In genomic region chr20:17675519-17676377, GRCh38 we compare ENCODE assay signal across 26 cellular contexts. TPM values are rescaled to one million over a fixed set of nuclear protein-coding genes. Genes with fewer than 3 reads are reported as not detected.
DNase-seq lines count a peak whose midpoint lies in the region; ATAC-seq, FAIRE-seq and TF ChIP-seq lines count a peak whose summit lies in the region.
"Had no signal": no experiment of that assay in that cellular context is flagged by ENCODE, and none has a peak within 500 bp of the region (broad histone marks: within the 10 kb centered on the region; RNA-seq: fewer than 3 reads in every experiment).

No MANE protein-coding gene starts in this region.

- FAIRE-seq in HepG2 (lab: Jason Lieb, UNC): no peak
- FAIRE-seq: D721Med, urothelium cell line had no signal

- H3K4me3 Mint-ChIP-seq in activated CD8-positive, alpha-beta T cell treated with anti-CD3 and anti-CD28 coated beads, Interleukin-2, amount 10 ng/mL, durations not matched to agents 7 days and 5 days: no peak overlapping the region
- no peak overlapping the region for H3K4me3 Mint-ChIP-seq in activated CD8-positive, alpha-beta T cell treated with anti-CD3 and anti-CD28 coated beads for 36 hours
- H3K4me3 Mint-ChIP-seq in CD8-positive, alpha-beta T cell: no peak overlapping the region
- H3K4me3 Mint-ChIP-seq: activated naive CD8-positive, alpha-beta T cell treated with anti-CD3 and anti-CD28 coated beads, Interleukin-2, amount 10 ng/mL, durations not matched to agents 7 days and 5 days; activated T-helper 1 cell treated with anti-CD3 and anti-CD28 coated beads, Interleukin-12 subunit alpha, Interleukin-12 subunit beta, Interleukin-2, Interleukin-4 antibody, amounts not matched to agents 30 ng/mL and 10 ng/mL and 1 ng/mL, durations not matched to agents 14 hours and 24 hours and 36 hours; naive thymus-derived CD8-positive, alpha-beta T cell had no signal

- 0 out of 2 replicates have a peak, but pooled peaks have one; percentile 23 for TF ChIP-seq RAD21 in HepG2 (CRISPR knock-in tag; IDR thresholded peaks at IDR 0.05)

- no peaks in the 10 kb centered on the region for H3K9me3 Mint-ChIP-seq in activated CD8-positive, alpha-beta T cell treated with anti-CD3 and anti-CD28 coated beads, Interleukin-2, amount 10 ng/mL, durations not matched to agents 7 days and 5 days (ENCODE audit: insufficient read depth)
- no peaks in the 10 kb centered on the region for H3K9me3 Mint-ChIP-seq in activated CD8-positive, alpha-beta T cell treated with anti-CD3 and anti-CD28 coated beads for 36 hours
- H3K9me3 Mint-ChIP-seq in CD8-positive, alpha-beta T cell: no peaks in the 10 kb centered on the region
- H3K9me3 Mint-ChIP-seq: activated naive CD8-positive, alpha-beta T cell treated with anti-CD3 and anti-CD28 coated beads, Interleukin-2, amount 10 ng/mL, durations not matched to agents 7 days and 5 days; activated T-helper 1 cell treated with anti-CD3 and anti-CD28 coated beads, Interleukin-12 subunit alpha, Interleukin-12 subunit beta, Interleukin-2, Interleukin-4 antibody, amounts not matched to agents 30 ng/mL and 10 ng/mL and 1 ng/mL, durations not matched to agents 14 hours and 24 hours and 36 hours; naive thymus-derived CD8-positive, alpha-beta T cell had no signal

- H3K9ac ChIP-seq in HepG2 (ENCODE audit: insufficient read depth, low read depth, low read length): no peak overlapping the region

- peaks cover 99% of the 10 kb centered on the region for H4K20me1 ChIP-seq in HepG2 (ENCODE audit: insufficient read depth, low read length)

- no peak for TF ChIP-seq CTCF in activated CD8-positive, alpha-beta T cell treated with anti-CD3 and anti-CD28 coated beads for 36 hours (IDR thresholded peaks at IDR 0.05)
- TF ChIP-seq CTCF in HepG2 (CRISPR knock-in tag; IDR thresholded peaks at IDR 0.05) (no peak), transverse colon (IDR thresholded peaks at IDR 0.05) (no peak)
- no peak for TF ChIP-seq CTCF in CD8-positive, alpha-beta T cell (IDR thresholded peaks at IDR 0.05)

- 88% methylated on average over 13 of the region's 13 CpGs for WGBS in HepG2 (ENCODE audit: low lambda C conversion rate)
- WGBS in transverse colon (ENCODE audit: low coverage in 1 of 2), 2 donors: 83 to 88% methylated on average over 10 to 13 of the region's 13 CpGs

- H3K27me3 Mint-ChIP-seq in activated CD8-positive, alpha-beta T cell treated with anti-CD3 and anti-CD28 coated beads, Interleukin-2, amount 10 ng/mL, durations not matched to agents 7 days and 5 days (ENCODE audit: low read depth): no peaks in the 10 kb centered on the region
- H3K27me3 Mint-ChIP-seq in activated CD8-positive, alpha-beta T cell treated with anti-CD3 and anti-CD28 coated beads for 36 hours: no peaks in the 10 kb centered on the region
- H3K27me3 Mint-ChIP-seq in CD8-positive, alpha-beta T cell (ENCODE audit: low read depth): no peaks in the 10 kb centered on the region
- H3K27me3 Mint-ChIP-seq: activated naive CD8-positive, alpha-beta T cell treated with anti-CD3 and anti-CD28 coated beads, Interleukin-2, amount 10 ng/mL, durations not matched to agents 7 days and 5 days; naive thymus-derived CD8-positive, alpha-beta T cell had no signal

- H3K4me3 ChIP-seq in HepG2 (replicated peaks in 1 of 3; ENCODE audit: insufficient read depth in 1 of 3, low read depth in 2 of 3, low read length in 3 of 3) (no peak overlapping the region), transverse colon (no peak overlapping the region)
- H3K4me3 ChIP-seq in CD8-positive, alpha-beta T cell (ENCODE audit: low read depth, low read length): no peak overlapping the region
- H3K4me3 ChIP-seq: prostate gland, spleen had no signal

- peaks cover 100% of the 10 kb centered on the region for H3K79me2 ChIP-seq in HepG2 (ENCODE audit: insufficient read depth, low read length)

- no peaks in the 10 kb centered on the region for H3K9me3 ChIP-seq in HepG2 (ENCODE audit: low read length)
- no peaks in the 10 kb centered on the region for H3K9me3 ChIP-seq in transverse colon
- no peaks in the 10 kb centered on the region for H3K9me3 ChIP-seq in CD8-positive, alpha-beta T cell (ENCODE audit: low read length)
- H3K9me3 ChIP-seq: BE2C, prostate gland, spleen had no signal

- H3K27ac Mint-ChIP-seq in activated CD8-positive, alpha-beta T cell treated with anti-CD3 and anti-CD28 coated beads, Interleukin-2, amount 10 ng/mL, durations not matched to agents 7 days and 5 days: no peak overlapping the region
- no peak overlapping the region for H3K27ac Mint-ChIP-seq in activated CD8-positive, alpha-beta T cell treated with anti-CD3 and anti-CD28 coated beads for 36 hours
- no peak overlapping the region for H3K27ac Mint-ChIP-seq in CD8-positive, alpha-beta T cell
- H3K27ac Mint-ChIP-seq: activated naive CD8-positive, alpha-beta T cell treated with anti-CD3 and anti-CD28 coated beads, Interleukin-2, amount 10 ng/mL, durations not matched to agents 7 days and 5 days; activated T-helper 1 cell treated with anti-CD3 and anti-CD28 coated beads, Interleukin-12 subunit alpha, Interleukin-12 subunit beta, Interleukin-2, Interleukin-4 antibody, amounts not matched to agents 30 ng/mL and 10 ng/mL and 1 ng/mL, durations not matched to agents 14 hours and 24 hours and 36 hours had no signal

- H3K27ac ChIP-seq in HepG2 (ENCODE audit: extremely low read length, insufficient read depth, low read length): no peak overlapping the region
- H3K27ac ChIP-seq in transverse colon: peak overlapping the region in 3 of 4 donors; percentile 16 to 25 (median 17)
- H3K27ac ChIP-seq in CD8-positive, alpha-beta T cell (ENCODE audit: low read depth, low read length): no peak overlapping the region
- H3K27ac ChIP-seq: foreskin keratinocyte, prostate gland, spleen had no signal

- H2AFZ ChIP-seq in HepG2 (ENCODE audit: low read length): no peak overlapping the region

- TF ChIP-seq POLR2A in HepG2 (IDR thresholded peaks at IDR 0.05; ENCODE audit: insufficient read depth in 1 of 2, low read depth in 2 of 2, low read length in 2 of 2) (no peak; a peak in 4 of 4 replicates), transverse colon (IDR thresholded peaks at IDR 0.05) (no peak)

- ATAC-seq in activated CD8-positive, alpha-beta T cell treated with anti-CD3 and anti-CD28 coated beads, Interleukin-2, amount 10 ng/mL, durations not matched to agents 7 days and 5 days: peak; percentile 10
- no peak for ATAC-seq in activated CD8-positive, alpha-beta T cell treated with anti-CD3 and anti-CD28 coated beads for 36 hours
- ATAC-seq in HepG2 (peak; percentile 2), sciatic nerve (no peak)
- no peak for ATAC-seq in CD8-positive, alpha-beta T cell
- ATAC-seq: naive thymus-derived CD8-positive, alpha-beta T cell had no signal

- in situ Hi-C loops in HepG2 (cut with HindIII; ENCODE audit: extremely low pct_ligation_motif_present, low pct_unique_long_range_greater_than_20kb) (no loop called here), transverse colon (cut with MboI; ENCODE audit: low pct_ligation_motif_present in 1 of 4, low pct_unique_long_range_greater_than_20kb in 1 of 4, low sequenced_read_pairs in 3 of 4) (loop anchor here in 2 of 4 donors (10.0 to 25.0 kb wide), 2 partner anchors 212 to 219 kb away; no protein-coding TSS in a partner anchor)

- peaks cover 40% of the 10 kb centered on the region for H3K4me1 Mint-ChIP-seq in activated CD8-positive, alpha-beta T cell treated with anti-CD3 and anti-CD28 coated beads, Interleukin-2, amount 10 ng/mL, durations not matched to agents 7 days and 5 days (ENCODE audit: low read depth)
- peaks cover 31% of the 10 kb centered on the region for H3K4me1 Mint-ChIP-seq in activated CD8-positive, alpha-beta T cell treated with anti-CD3 and anti-CD28 coated beads for 36 hours (ENCODE audit: low read depth)
- peaks cover 15% of the 10 kb centered on the region for H3K4me1 Mint-ChIP-seq in CD8-positive, alpha-beta T cell (ENCODE audit: low read depth)

- intact Hi-C loops in activated CD8-positive, alpha-beta T cell treated with anti-CD3 and anti-CD28 coated beads for 36 hours (cut with micrococcal nuclease): no loop called here
- intact Hi-C loops in HepG2 (cut with micrococcal nuclease; ENCODE audit: unreplicated experiment): no loop called here
- intact Hi-C loops in transverse colon (cut with DNase I; ENCODE audit: low total_unique reads): no loop called here
- intact Hi-C loops in CD8-positive, alpha-beta T cell (cut with DNase I, micrococcal nuclease): no loop called here
- intact Hi-C loops in sciatic nerve (cut with DNase I): no loop called here

- H3K4me1 ChIP-seq in HepG2 (ENCODE audit: insufficient read depth, low read length): peaks cover 88% of the 10 kb centered on the region
- H3K4me1 ChIP-seq in transverse colon: peaks cover 11 to 66% (median 39%) of the 10 kb centered on the region in 4 donors
- peaks cover 11% of the 10 kb centered on the region for H3K4me1 ChIP-seq in CD8-positive, alpha-beta T cell (ENCODE audit: insufficient read depth, low read length)

- CTCF ChIA-PET in activated CD8-positive, alpha-beta T cell treated with anti-CD3 and anti-CD28 coated beads, Interleukin-2, amount 10 ng/mL, durations not matched to agents 7 days and 5 days (lab: Charles Lee): interaction anchor here (0.7 to 0.8 kb wide), 2 partner anchors 9 to 782 kb away, joined by 3 to 4 read pairs; no protein-coding TSS in a partner anchor
- CTCF ChIA-PET in activated CD8-positive, alpha-beta T cell treated with anti-CD3 and anti-CD28 coated beads for 36 hours (lab: Charles Lee): interaction anchor here (0.7 kb wide), 1 partner anchor 27 kb away, joined by 3 read pairs; no protein-coding TSS in a partner anchor
- CTCF ChIA-PET in HepG2 (lab: Yijun Ruan, JAX; ENCODE audit: low intra/inter-chr PET ratio, low total read pairs): no interaction called here
- CTCF ChIA-PET in CD8-positive, alpha-beta T cell (lab: Charles Lee): interaction anchor here (0.6 kb wide), 1 partner anchor 319 kb away, joined by 4 read pairs; no protein-coding TSS in a partner anchor

- no peak for DNase-seq in activated CD8-positive, alpha-beta T cell treated with anti-CD3 and anti-CD28 coated beads, Interleukin-2, amount 10 ng/mL, durations not matched to agents 7 days and 5 days
- DNase-seq in activated CD8-positive, alpha-beta T cell treated with anti-CD3 and anti-CD28 coated beads for 36 hours: no peak
- DNase-seq in amniotic epithelial cell (ENCODE audit: low read depth): peak; percentile 66
- no peak for DNase-seq in HepG2 (ENCODE audit: low spot score)
- no peak for DNase-seq in transverse colon
- no peak for DNase-seq in pons (ENCODE audit: low spot score)
- no peak for DNase-seq in CD8-positive, alpha-beta T cell
- no peak for DNase-seq in sciatic nerve (ENCODE audit: low spot score)
- DNase-seq: activated CD4-positive, CD25-positive, alpha-beta regulatory T cell treated with anti-CD3 and anti-CD28 coated beads, Interleukin-2, amount 50 U/mL, for 72 hours; activated naive CD8-positive, alpha-beta T cell treated with anti-CD3 and anti-CD28 coated beads, Interleukin-2, amount 10 ng/mL, durations not matched to agents 7 days and 5 days; BE2C; dermis blood vessel endothelial cell; foreskin keratinocyte; hypothalamus; naive thymus-derived CD8-positive, alpha-beta T cell; NCI-H1417 treated with DMSO at 0.1 percent for 48 hours; NCI-H510A treated with DMSO at 0.1 percent for 48 hours; RPMI8226; spleen; stimulated activated CD4-positive, alpha-beta T cell treated with anti-CD3 and anti-CD28 coated beads, Interleukin-4, amount 100 ng/mL, for 24 hours had no signal

- peaks cover 50% of the 10 kb centered on the region for H3K36me3 Mint-ChIP-seq in activated CD8-positive, alpha-beta T cell treated with anti-CD3 and anti-CD28 coated beads, Interleukin-2, amount 10 ng/mL, durations not matched to agents 7 days and 5 days (ENCODE audit: low read depth)
- peaks cover 9% of the 10 kb centered on the region for H3K36me3 Mint-ChIP-seq in activated CD8-positive, alpha-beta T cell treated with anti-CD3 and anti-CD28 coated beads for 36 hours (ENCODE audit: low read depth)
- peaks cover 13% of the 10 kb centered on the region for H3K36me3 Mint-ChIP-seq in CD8-positive, alpha-beta T cell

- POLR2A ChIA-PET in activated CD8-positive, alpha-beta T cell treated with anti-CD3 and anti-CD28 coated beads, Interleukin-2, amount 10 ng/mL, durations not matched to agents 7 days and 5 days (lab: Charles Lee): interaction anchor here (1.6 kb wide), 1 partner anchor 9 kb away, joined by 4 read pairs; no protein-coding TSS in a partner anchor
- POLR2A ChIA-PET in activated CD8-positive, alpha-beta T cell treated with anti-CD3 and anti-CD28 coated beads for 36 hours (lab: Charles Lee): no interaction called here
- POLR2A ChIA-PET in HepG2 (lab: Yijun Ruan, JAX): interaction anchor here (0.7 to 10.8 kb wide), 11 partner anchors 10 to 227 kb away, joined by 3 to 347 read pairs (median 3); no protein-coding TSS in a partner anchor
- POLR2A ChIA-PET in CD8-positive, alpha-beta T cell (lab: Charles Lee): no interaction called here

- no TSS peak for BruUV-seq in HepG2 (replicated peaks; lab: Mats Ljungman, UMichigan)

- TF ChIP-seq EP300 in HepG2 (IDR thresholded peaks at IDR 0.05; ENCODE audit: low read depth in 2 of 2, low read length in 2 of 2) (no peak), HepG2 (CRISPR knock-in tag; IDR thresholded peaks at IDR 0.05; ENCODE audit: borderline replicate concordance) (no peak), transverse colon (IDR thresholded peaks at IDR 0.05; ENCODE audit: low read depth) (no peak)

- no peak overlapping the region for H3K4me2 ChIP-seq in HepG2 (ENCODE audit: low read depth, low read length)

- H3K36me3 ChIP-seq in HepG2 (replicated peaks in 1 of 2; ENCODE audit: control insufficient read depth in 1 of 2, insufficient read depth in 2 of 2, low read length in 2 of 2): peaks cover 42 to 97% of the 10 kb centered on the region in 2 experiments
- H3K36me3 ChIP-seq in transverse colon: no peaks in the 10 kb centered on the region
- no peaks in the 10 kb centered on the region for H3K36me3 ChIP-seq in CD8-positive, alpha-beta T cell (ENCODE audit: insufficient read depth, low read length)
- H3K36me3 ChIP-seq: BE2C, prostate gland had no signal

- H3K27me3 ChIP-seq in HepG2 (ENCODE audit: control insufficient read depth in 1 of 2, insufficient read depth in 2 of 2, low read length in 2 of 2) (no peaks in the 10 kb centered on the region; a peak in 1 of 5 replicates), transverse colon (no peaks in the 10 kb centered on the region)
- H3K27me3 ChIP-seq in CD8-positive, alpha-beta T cell (ENCODE audit: insufficient read depth, low read length): no peaks in the 10 kb centered on the region
- H3K27me3 ChIP-seq: BE2C, foreskin keratinocyte, spleen had no signal

RNA-seq across cellular contexts. Expression of gene RRBP1, which starts 6.3 kb away (rescaled TPM):
- 10 to 100 TPM; 64.3 to 66.7 TPM for total RNA-seq in activated CD8-positive, alpha-beta T cell treated with anti-CD3 and anti-CD28 coated beads, Interleukin-2, amount 10 ng/mL, durations not matched to agents 7 days and 5 days
- 10 to 100 TPM; 35.2 to 35.9 TPM for total RNA-seq in activated CD8-positive, alpha-beta T cell treated with anti-CD3 and anti-CD28 coated beads for 36 hours
- 97.1 and 222 TPM in 2 replicates for total RNA-seq in HepG2 (2016; rRNA removed; fragmentation: Illumina TruSeq; extraction: Trizol)
- 35.1 and 38.1 TPM in 2 replicates for total RNA-seq in HepG2 (2016; cell fraction: cytosol; rRNA removed; fragmentation: Illumina TruSeq; extraction: Trizol; ENCODE audit: low read depth)
- total RNA-seq in HepG2 (2016; cell fraction: insoluble cytoplasmic fraction; rRNA removed; fragmentation: Illumina TruSeq; extraction: Trizol): 75.4 and 223 TPM in 2 replicates
- total RNA-seq in HepG2 (2016; cell fraction: membrane; rRNA removed; fragmentation: Illumina TruSeq; extraction: Trizol): 33.7 and 37.4 TPM in 2 replicates
- total RNA-seq in HepG2 (2016; cell fraction: nucleus; rRNA removed; fragmentation: Illumina TruSeq; extraction: Trizol): 254 and 316 TPM in 2 replicates
- polyA plus RNA-seq in HepG2 (2011; rRNA removed): 150 and 195 TPM in 2 replicates
- 97.1 and 99.8 TPM in 2 replicates for polyA plus RNA-seq in HepG2 (2011; cell fraction: cytosol; rRNA removed)
- 402 and 429 TPM in 2 replicates for polyA plus RNA-seq in HepG2 (2011; cell fraction: nucleus; rRNA removed)
- 190 and 218 TPM in 2 replicates for polyA plus RNA-seq in HepG2 (2012)
- 14.1 and 14.3 TPM in 2 replicates for polyA plus RNA-seq in HepG2 (2016; cell fraction: cytosol; fragmentation: Illumina TruSeq; extraction: Trizol; ENCODE audit: low read depth)
- 67.5 and 88.2 TPM in 2 replicates for polyA plus RNA-seq in HepG2 (2016; cell fraction: insoluble cytoplasmic fraction; fragmentation: Illumina TruSeq; extraction: Trizol; ENCODE audit: low read depth)
- 15.3 and 18.4 TPM in 2 replicates for polyA plus RNA-seq in HepG2 (2016; cell fraction: membrane; fragmentation: Illumina TruSeq; extraction: Trizol; ENCODE audit: low read depth)
- polyA plus RNA-seq in HepG2 (2016; cell fraction: nucleus; fragmentation: Illumina TruSeq; extraction: Trizol; ENCODE audit: insufficient read depth, low read depth): 548 and 573 TPM in 2 replicates
- 18.3 and 157 TPM in 2 replicates for polyA minus RNA-seq in HepG2 (2011; rRNA and poly(A)+ RNA removed; ENCODE audit: low replicate concordance)
- polyA minus RNA-seq in HepG2 (2011; cell fraction: cytosol; rRNA and poly(A)+ RNA removed): 155 and 192 TPM in 2 replicates
- polyA minus RNA-seq in HepG2 (2011; cell fraction: nucleus; rRNA and poly(A)+ RNA removed): 198 and 205 TPM in 2 replicates
- 100 to 1,000 TPM; 219 to 403 (median 288) TPM for total RNA-seq in transverse colon
- 10 to 100 TPM; 26.4 to 26.5 TPM for total RNA-seq in CD8-positive, alpha-beta T cell
- 163 TPM for total RNA-seq in sciatic nerve

RNA-seq across cellular contexts. Expression of gene BANF2, which starts 24.0 kb away (rescaled TPM):
- total RNA-seq in activated CD8-positive, alpha-beta T cell treated with anti-CD3 and anti-CD28 coated beads, Interleukin-2, amount 10 ng/mL, durations not matched to agents 7 days and 5 days: not detected
- total RNA-seq in activated CD8-positive, alpha-beta T cell treated with anti-CD3 and anti-CD28 coated beads for 36 hours: not detected
- total RNA-seq in HepG2 (2016; rRNA removed; fragmentation: Illumina TruSeq; extraction: Trizol): 0.35 TPM in 1 of 2 replicates, not detected in the other
- 0.53 TPM in 1 of 2 replicates, not detected in the other for total RNA-seq in HepG2 (2016; cell fraction: cytosol; rRNA removed; fragmentation: Illumina TruSeq; extraction: Trizol; ENCODE audit: low read depth)
- not detected in 2 replicates for total RNA-seq in HepG2 (2016; cell fraction: insoluble cytoplasmic fraction; rRNA removed; fragmentation: Illumina TruSeq; extraction: Trizol)
- not detected in 2 replicates for total RNA-seq in HepG2 (2016; cell fraction: membrane; rRNA removed; fragmentation: Illumina TruSeq; extraction: Trizol)
- total RNA-seq in HepG2 (2016; cell fraction: nucleus; rRNA removed; fragmentation: Illumina TruSeq; extraction: Trizol): not detected in 2 replicates
- not detected in 2 replicates for polyA plus RNA-seq in HepG2 (2011; rRNA removed)
- not detected in 2 replicates for polyA plus RNA-seq in HepG2 (2011; cell fraction: cytosol; rRNA removed)
- polyA plus RNA-seq in HepG2 (2011; cell fraction: nucleus; rRNA removed): not detected in 2 replicates
- not detected in 2 replicates for polyA plus RNA-seq in HepG2 (2012)
- not detected in 2 replicates for polyA plus RNA-seq in HepG2 (2016; cell fraction: cytosol; fragmentation: Illumina TruSeq; extraction: Trizol; ENCODE audit: low read depth)
- polyA plus RNA-seq in HepG2 (2016; cell fraction: insoluble cytoplasmic fraction; fragmentation: Illumina TruSeq; extraction: Trizol; ENCODE audit: low read depth): not detected in 2 replicates
- not detected in 2 replicates for polyA plus RNA-seq in HepG2 (2016; cell fraction: membrane; fragmentation: Illumina TruSeq; extraction: Trizol; ENCODE audit: low read depth)
- polyA plus RNA-seq in HepG2 (2016; cell fraction: nucleus; fragmentation: Illumina TruSeq; extraction: Trizol; ENCODE audit: insufficient read depth, low read depth): not detected in 2 replicates
- not detected in 2 replicates for polyA minus RNA-seq in HepG2 (2011; rRNA and poly(A)+ RNA removed; ENCODE audit: low replicate concordance)
- not detected in 2 replicates for polyA minus RNA-seq in HepG2 (2011; cell fraction: cytosol; rRNA and poly(A)+ RNA removed)
- not detected in 2 replicates for polyA minus RNA-seq in HepG2 (2011; cell fraction: nucleus; rRNA and poly(A)+ RNA removed)
- not detected for total RNA-seq in transverse colon
- not detected for total RNA-seq in CD8-positive, alpha-beta T cell
- not detected for total RNA-seq in sciatic nerve
- total RNA-seq: A172; activated naive CD8-positive, alpha-beta T cell treated with anti-CD3 and anti-CD28 coated beads, Interleukin-2, amount 10 ng/mL, durations not matched to agents 7 days and 5 days; activated T-helper 1 cell treated with anti-CD3 and anti-CD28 coated beads, Interleukin-12 subunit alpha, Interleukin-12 subunit beta, Interleukin-2, Interleukin-4 antibody, amounts not matched to agents 30 ng/mL and 10 ng/mL and 1 ng/mL, durations not matched to agents 14 hours and 24 hours and 36 hours; dermis blood vessel endothelial cell; foreskin keratinocyte; kidney epithelial cell; naive thymus-derived CD8-positive, alpha-beta T cell; spleen had no signal
- polyA plus RNA-seq: foreskin keratinocyte; naive thymus-derived CD8-positive, alpha-beta T cell; spleen had no signal

Comparison
In these comparisons a context has a peak if more than half of its experiments do, and no peak if none do; other contexts are left out.
1. ATAC-seq: peak in activated CD8-positive, alpha-beta T cell treated with anti-CD3 and anti-CD28 coated beads, Interleukin-2, amount 10 ng/mL, durations not matched to agents 7 days and 5 days (single experiment) and HepG2 (single experiment); none in activated CD8-positive, alpha-beta T cell treated with anti-CD3 and anti-CD28 coated beads for 36 hours (single experiment), CD8-positive, alpha-beta T cell (single experiment) and sciatic nerve (single experiment).
2. POLR2A ChIA-PET loops: an anchor here in activated CD8-positive, alpha-beta T cell treated with anti-CD3 and anti-CD28 coated beads, Interleukin-2, amount 10 ng/mL, durations not matched to agents 7 days and 5 days (1.6 kb wide) and HepG2 (0.7 to 10.8 kb wide); none called in activated CD8-positive, alpha-beta T cell treated with anti-CD3 and anti-CD28 coated beads for 36 hours and CD8-positive, alpha-beta T cell.
3. H3K27ac ChIP-seq: peak in transverse colon (3 of 4); none in HepG2 (single experiment) and CD8-positive, alpha-beta T cell (single experiment).